In genomic region chr19:34364830-34365462, GRCh38 we compare ENCODE assay signal across 8 cellular contexts. TPM values are rescaled to one million over a fixed set of nuclear protein-coding genes. Genes with fewer than 3 reads are reported as not detected.
DNase-seq lines count a peak whose midpoint lies in the region; ATAC-seq and TF ChIP-seq lines count a peak whose summit lies in the region.

Gene GPI (plus strand): TSS chr19:34365196. CDS start chr19:34365267, 71 bp downstream.

- peak; percentile 53 for DNase-seq in A172 (ENCODE audit: low spot score)
- peak; percentile 64 to 83 for DNase-seq in NCI-H524 (lab: John Stamatoyannopoulos, UW)
- peak; percentile 81 for DNase-seq in activated CD4-positive, alpha-beta T cell treated with anti-CD3 and anti-CD28 coated beads for 48 hours
- DNase-seq in colonic mucosa: peak; percentile 76
- DNase-seq in left kidney (ENCODE audit: low read depth, low spot score): peak; percentile 82
- DNase-seq in stimulated activated CD4-positive, alpha-beta T cell treated with anti-CD3 and anti-CD28 coated beads, Interleukin-1b, Interleukin-23, amount 100 ng/mL, for 4 hours (ENCODE audit: low read depth in 2 of 2): peak; percentile 62 to 74

- H3K4me1 ChIP-seq in colonic mucosa: peaks cover 13% of the 10 kb centered on the region

- peaks cover 6% of the 10 kb centered on the region for H3K36me3 ChIP-seq in colonic mucosa

- intact Hi-C loops in colonic mucosa (cut with DNase I): loop anchor here (10.0 kb wide), 1 partner anchor 70 kb away; no protein-coding TSS in a partner anchor

- ATAC-seq in GM18873 (IDR thresholded peaks at IDR 0.05; ENCODE audit: low FRiP score, unreplicated experiment) (peak; percentile 46), HG03135 (IDR thresholded peaks at IDR 0.05; ENCODE audit: unreplicated experiment) (peak; percentile 67)

- H3K27ac ChIP-seq in colonic mucosa: peak within 1 kb of the TSS; percentile 77

- no peak for TF ChIP-seq CTCF in colonic mucosa (IDR thresholded peaks at IDR 0.05)

- peak within 1 kb of the TSS; percentile 100 for H3K4me3 ChIP-seq in colonic mucosa

- no peaks in the 10 kb centered on the region for H3K27me3 ChIP-seq in colonic mucosa

- H3K9me3 ChIP-seq in colonic mucosa: no peaks in the 10 kb centered on the region

- H3K9ac ChIP-seq in colonic mucosa (ENCODE audit: low read depth in 2 of 2, low read length in 2 of 2): peak within 1 kb of the TSS; percentile 74 to 88

RNA-seq across cellular contexts. Expression of gene GPI, which starts in this region (rescaled TPM):
- 179 and 185 TPM in 2 replicates for total RNA-seq in A172 (2014; rRNA removed; shearing (Covaris generic))
- total RNA-seq in colonic mucosa: 100 to 1,000 TPM; 470 to 592 TPM

Comparison
In these comparisons a context has a peak if more than half of its experiments do, and no peak if none do; other contexts are left out.
1. Peak in every context shown above with its lines: DNase-seq, ATAC-seq, H3K4me3 ChIP-seq and H3K27ac ChIP-seq.